Comparison of ENCODE assay signal across 8 cellular contexts in genomic region chr2:193963472-193964119, GRCh38.
DNase-seq lines count a peak whose midpoint lies in the region; ATAC-seq and TF ChIP-seq lines count a peak whose summit lies in the region.

No MANE protein-coding gene starts in this region.

- no peak overlapping the region for H3K4me3 ChIP-seq in AG10803 (ENCODE audit: low read length)
- H3K4me3 ChIP-seq in effector memory CD4-positive, alpha-beta T cell (ENCODE audit: insufficient read depth, low read depth, low read length, poor library complexity, severe bottlenecking): no peak overlapping the region

- TF ChIP-seq CTCF in AG10803 (conservative IDR thresholded peaks at IDR 0.05; ENCODE audit: low read length): peak; percentile 42
- TF ChIP-seq CTCF in VCaP (conservative IDR thresholded peaks at IDR 0.05): peak; percentile 80

- H3K36me3 ChIP-seq in effector memory CD4-positive, alpha-beta T cell (ENCODE audit: control insufficient read depth, insufficient read depth, low read length): no peaks in the 10 kb centered on the region

- intact Hi-C loops in activated T-helper 1 cell treated with anti-CD3 and anti-CD28 coated beads, Interleukin-12 subunit alpha, Interleukin-12 subunit beta, Interleukin-2, Interleukin-4 antibody, amounts not matched to agents 30 ng/mL and 10 ng/mL and 1 ng/mL, durations not matched to agents 14 hours and 24 hours and 36 hours (cut with micrococcal nuclease): no loop called here

- H3K36me3 Mint-ChIP-seq in activated T-helper 1 cell treated with anti-CD3 and anti-CD28 coated beads, Interleukin-12 subunit alpha, Interleukin-12 subunit beta, Interleukin-2, Interleukin-4 antibody, amounts not matched to agents 30 ng/mL and 10 ng/mL and 1 ng/mL, durations not matched to agents 14 hours and 24 hours and 36 hours (ENCODE audit: low read depth): no peaks in the 10 kb centered on the region

- DNase-seq in AG10803 (ENCODE audit: low read depth) (peak; percentile 8), HT-29 (ENCODE audit: low spot score) (peak; percentile 67), myocyte (ENCODE audit: low read depth) (peak; percentile 62)
- DNase-seq in effector memory CD4-positive, alpha-beta T cell: no peak
- DNase-seq in activated T-helper 1 cell treated with anti-CD3 and anti-CD28 coated beads, Interleukin-12 subunit alpha, Interleukin-12 subunit beta, Interleukin-2, Interleukin-4 antibody, amounts not matched to agents 30 ng/mL and 10 ng/mL and 1 ng/mL, durations not matched to agents 14 hours and 24 hours and 36 hours (ENCODE audit: low spot score): no peak

- H3K27me3 Mint-ChIP-seq in activated T-helper 1 cell treated with anti-CD3 and anti-CD28 coated beads, Interleukin-12 subunit alpha, Interleukin-12 subunit beta, Interleukin-2, Interleukin-4 antibody, amounts not matched to agents 30 ng/mL and 10 ng/mL and 1 ng/mL, durations not matched to agents 14 hours and 24 hours and 36 hours (ENCODE audit: insufficient read depth): no peaks in the 10 kb centered on the region

- H3K9me3 Mint-ChIP-seq in activated T-helper 1 cell treated with anti-CD3 and anti-CD28 coated beads, Interleukin-12 subunit alpha, Interleukin-12 subunit beta, Interleukin-2, Interleukin-4 antibody, amounts not matched to agents 30 ng/mL and 10 ng/mL and 1 ng/mL, durations not matched to agents 14 hours and 24 hours and 36 hours: no peaks in the 10 kb centered on the region

- no peaks in the 10 kb centered on the region for H3K9me3 ChIP-seq in effector memory CD4-positive, alpha-beta T cell (ENCODE audit: control insufficient read depth, low read length)

- no peak overlapping the region for H3K27ac Mint-ChIP-seq in activated T-helper 1 cell treated with anti-CD3 and anti-CD28 coated beads, Interleukin-12 subunit alpha, Interleukin-12 subunit beta, Interleukin-2, Interleukin-4 antibody, amounts not matched to agents 30 ng/mL and 10 ng/mL and 1 ng/mL, durations not matched to agents 14 hours and 24 hours and 36 hours

- ATAC-seq in GM18868 (IDR thresholded peaks at IDR 0.05; ENCODE audit: unreplicated experiment) (peak; percentile 80), GM21381 (IDR thresholded peaks at IDR 0.05; ENCODE audit: unreplicated experiment) (no peak)

- H3K4me1 ChIP-seq in effector memory CD4-positive, alpha-beta T cell (ENCODE audit: control insufficient read depth, insufficient read depth, low read length, poor library complexity, severe bottlenecking): no peaks in the 10 kb centered on the region

- no peak overlapping the region for H3K27ac ChIP-seq in VCaP
- H3K27ac ChIP-seq in effector memory CD4-positive, alpha-beta T cell (ENCODE audit: insufficient read depth, low read length, poor library complexity, severe bottlenecking): no peak overlapping the region

- H3K27me3 ChIP-seq in effector memory CD4-positive, alpha-beta T cell (replicated peaks; ENCODE audit: control insufficient read depth, insufficient read depth, low read length, poor library complexity, severe bottlenecking): no peaks in the 10 kb centered on the region

- no peaks in the 10 kb centered on the region for H3K4me1 Mint-ChIP-seq in activated T-helper 1 cell treated with anti-CD3 and anti-CD28 coated beads, Interleukin-12 subunit alpha, Interleukin-12 subunit beta, Interleukin-2, Interleukin-4 antibody, amounts not matched to agents 30 ng/mL and 10 ng/mL and 1 ng/mL, durations not matched to agents 14 hours and 24 hours and 36 hours (ENCODE audit: low read depth)

- no peak overlapping the region for H3K4me3 Mint-ChIP-seq in activated T-helper 1 cell treated with anti-CD3 and anti-CD28 coated beads, Interleukin-12 subunit alpha, Interleukin-12 subunit beta, Interleukin-2, Interleukin-4 antibody, amounts not matched to agents 30 ng/mL and 10 ng/mL and 1 ng/mL, durations not matched to agents 14 hours and 24 hours and 36 hours

Comparison
In these comparisons a context has a peak if more than half of its experiments do, and no peak if none do; other contexts are left out.
1. DNase-seq: peak in AG10803 (single experiment), HT-29 (single experiment) and myocyte (single experiment); none in effector memory CD4-positive, alpha-beta T cell (0 of 3) and activated T-helper 1 cell treated with anti-CD3 and anti-CD28 coated beads, Interleukin-12 subunit alpha, Interleukin-12 subunit beta, Interleukin-2, Interleukin-4 antibody, amounts not matched to agents 30 ng/mL and 10 ng/mL and 1 ng/mL, durations not matched to agents 14 hours and 24 hours and 36 hours (single experiment).